15 cellular contexts compared by ENCODE assay signal in genomic region chr1:179003474-179004066, GRCh38. TPM values are rescaled to one million over a fixed set of nuclear protein-coding genes. Genes with fewer than 3 reads are reported as not detected.
DNase-seq lines count a peak whose midpoint lies in the region; ATAC-seq and TF ChIP-seq lines count a peak whose summit lies in the region.
"Had no signal": no experiment of that assay in that cellular context is flagged by ENCODE, and none has a peak within 500 bp of the region (broad histone marks: within the 10 kb centered on the region; RNA-seq: fewer than 3 reads in every experiment).

No MANE protein-coding gene starts in this region.

- H3K4me3 Mint-ChIP-seq in CD4-positive, alpha-beta memory T cell: peak overlapping the region in 4 of 8 donors; percentile 27 to 52 (median 51)
- peak overlapping the region; percentile 44 to 63 for H3K4me3 Mint-ChIP-seq in effector memory CD8-positive, alpha-beta T cell
- H3K4me3 Mint-ChIP-seq in natural killer cell: no peak overlapping the region
- H3K4me3 Mint-ChIP-seq: activated naive CD4-positive, alpha-beta T cell treated with anti-CD3 and anti-CD28 coated beads for 36 hours had no signal

- peak overlapping the region; percentile 13 for H3K9ac ChIP-seq in NT2/D1 (ENCODE audit: insufficient read length, low read depth)
- H3K9ac ChIP-seq: SK-N-SH had no signal

- H3K4me3 ChIP-seq in CD4-positive, alpha-beta memory T cell (ENCODE audit: low read length in 2 of 2): no peak overlapping the region
- no peak overlapping the region for H3K4me3 ChIP-seq in NT2/D1 (ENCODE audit: insufficient read length, low read depth)
- H3K4me3 ChIP-seq: right atrium auricular region had no signal

- H3K27ac Mint-ChIP-seq in CD4-positive, alpha-beta memory T cell: peak overlapping the region; percentile 62 to 89 (median 75)
- H3K27ac Mint-ChIP-seq in effector memory CD8-positive, alpha-beta T cell: peak overlapping the region; percentile 79 to 86
- H3K27ac Mint-ChIP-seq in natural killer cell: peak overlapping the region; percentile 83 to 88

- H3K4me1 Mint-ChIP-seq in CD4-positive, alpha-beta memory T cell: peaks cover 11 to 21% (median 16%) of the 10 kb centered on the region in 4 donors
- peaks cover 19% of the 10 kb centered on the region in 2 donors for H3K4me1 Mint-ChIP-seq in effector memory CD8-positive, alpha-beta T cell (ENCODE audit: low read depth in 2 of 2)
- H3K4me1 Mint-ChIP-seq in natural killer cell: peaks cover 18 to 22% of the 10 kb centered on the region in 2 donors

- no peak for DNase-seq in CD4-positive, alpha-beta memory T cell
- DNase-seq in NT2/D1 (ENCODE audit: low read depth, low spot score) (no peak), natural killer cell (no peak), H4 (ENCODE audit: low spot score) (no peak), NCI-H524 treated with DMSO at 0.1 percent for 48 hours (lab: John Stamatoyannopoulos, UW) (no peak), GF-D8 (lab: John Stamatoyannopoulos, UW) (no peak)
- no peak for DNase-seq in effector memory CD8-positive, alpha-beta T cell
- DNase-seq in stimulated activated CD4-positive, alpha-beta T cell treated with anti-CD3 and anti-CD28 coated beads, Interleukin-12 subunit alpha, Interleukin-12 subunit beta, amount 100 ng/mL, for 4 hours: no peak
- DNase-seq: EL, NCI-H2029 had no signal

- H3K27me3 ChIP-seq in CD4-positive, alpha-beta memory T cell (ENCODE audit: insufficient read depth, low read length): no peaks in the 10 kb centered on the region
- H3K27me3 ChIP-seq in NT2/D1 (ENCODE audit: insufficient read depth, insufficient read length): no peaks in the 10 kb centered on the region
- H3K27me3 ChIP-seq: neutrophil, right atrium auricular region had no signal

- CTCF ChIA-PET in CD4-positive, alpha-beta memory T cell (lab: Charles Lee; ENCODE audit: partially characterized antibody): interaction anchor here (0.7 to 5.3 kb wide), 35 partner anchors 9 to 811 kb away, joined by 3 to 55 read pairs (median 6); partner anchors contain the start of gene ANGPTL1

- H3K4me1 ChIP-seq in CD4-positive, alpha-beta memory T cell (ENCODE audit: insufficient read depth, low read length): peaks cover 19% of the 10 kb centered on the region
- peaks cover 6% of the 10 kb centered on the region for H3K4me1 ChIP-seq in NT2/D1 (ENCODE audit: insufficient read depth, insufficient read length)

- POLR2A ChIA-PET in CD4-positive, alpha-beta memory T cell (lab: Charles Lee; ENCODE audit: partially characterized antibody): no interaction called here

- ATAC-seq in effector memory CD8-positive, alpha-beta T cell (replicated peaks): no peak
- ATAC-seq in natural killer cell: no peak

- H3K9me3 Mint-ChIP-seq in CD4-positive, alpha-beta memory T cell: no peaks in the 10 kb centered on the region
- H3K9me3 Mint-ChIP-seq in effector memory CD8-positive, alpha-beta T cell: no peaks in the 10 kb centered on the region
- H3K9me3 Mint-ChIP-seq in natural killer cell: no peaks in the 10 kb centered on the region
- H3K9me3 Mint-ChIP-seq: activated naive CD4-positive, alpha-beta T cell treated with anti-CD3 and anti-CD28 coated beads for 36 hours; stimulated activated naive CD8-positive, alpha-beta T cell treated with anti-CD3 and anti-CD28 coated beads, Interleukin-15, amount 100 ng/mL, for 72 hours had no signal

- no peak for TF ChIP-seq CTCF in natural killer cell (IDR thresholded peaks at IDR 0.05)

- intact Hi-C loops in CD4-positive, alpha-beta memory T cell (cut with micrococcal nuclease): loop anchor here (2.0 kb wide), 3 partner anchors 229 to 693 kb away; no protein-coding TSS in a partner anchor
- intact Hi-C loops in natural killer cell (cut with micrococcal nuclease): loop anchor here (5.0 kb wide), 1 partner anchor 236 kb away; no protein-coding TSS in a partner anchor

- no peaks in the 10 kb centered on the region for H3K36me3 ChIP-seq in CD4-positive, alpha-beta memory T cell (ENCODE audit: insufficient read depth, low read length)
- H3K36me3 ChIP-seq in NT2/D1 (ENCODE audit: insufficient read depth, insufficient read length, low read length): no peaks in the 10 kb centered on the region
- H3K36me3 ChIP-seq: neutrophil, right atrium auricular region had no signal

- H3K9me3 ChIP-seq in CD4-positive, alpha-beta memory T cell (ENCODE audit: control insufficient read depth in 1 of 2, low read length in 2 of 2): no peaks in the 10 kb centered on the region
- no peaks in the 10 kb centered on the region for H3K9me3 ChIP-seq in NT2/D1 (ENCODE audit: insufficient read depth, low read length)
- H3K9me3 ChIP-seq: neutrophil, right atrium auricular region, SK-N-SH had no signal

- no peaks in the 10 kb centered on the region for H3K36me3 Mint-ChIP-seq in CD4-positive, alpha-beta memory T cell
- H3K36me3 Mint-ChIP-seq in effector memory CD8-positive, alpha-beta T cell (ENCODE audit: insufficient read depth): peaks cover 3% of the 10 kb centered on the region
- H3K36me3 Mint-ChIP-seq in natural killer cell: no peaks in the 10 kb centered on the region

- no peak overlapping the region for H3K27ac ChIP-seq in CD4-positive, alpha-beta memory T cell (ENCODE audit: low read depth, low read length)
- H3K27ac ChIP-seq: neutrophil, right atrium auricular region had no signal

- H3K27me3 Mint-ChIP-seq in CD4-positive, alpha-beta memory T cell: peaks cover 0 to 3% of the 10 kb centered on the region in 2 donors
- H3K27me3 Mint-ChIP-seq in effector memory CD8-positive, alpha-beta T cell: no peaks in the 10 kb centered on the region
- no peaks in the 10 kb centered on the region for H3K27me3 Mint-ChIP-seq in natural killer cell (ENCODE audit: low read depth in 2 of 2)
- H3K27me3 Mint-ChIP-seq: stimulated activated naive CD8-positive, alpha-beta T cell treated with anti-CD3 and anti-CD28 coated beads, Interleukin-15, amount 100 ng/mL, for 72 hours had no signal

RNA-seq across cellular contexts. Expression of gene FAM20B, which starts 22.1 kb away (rescaled TPM):
- 10 to 100 TPM; 29.6 to 31.9 TPM for total RNA-seq in CD4-positive, alpha-beta memory T cell
- polyA plus RNA-seq in CD4-positive, alpha-beta memory T cell: 1 to 10 TPM; 4.3 to 8.8 TPM
- total RNA-seq in natural killer cell: 10 to 100 TPM; 27.6 to 35.2 (median 29.0) TPM
- total RNA-seq in H4 (2014; rRNA removed; shearing (Covaris generic)): 27.5 and 28.3 TPM in 2 replicates
